8 cellular contexts compared by ENCODE assay signal in genomic region chr17:81871387-81872120, GRCh38. TPM values are rescaled to one million over a fixed set of nuclear protein-coding genes. Genes with fewer than 3 reads are reported as not detected.
DNase-seq lines count a peak whose midpoint lies in the region; ATAC-seq and TF ChIP-seq lines count a peak whose summit lies in the region.

No MANE protein-coding gene starts in this region.

- peak; percentile 81 to 92 (median 90) for TF ChIP-seq POLR2A in body of pancreas (IDR thresholded peaks at IDR 0.05)

- intact Hi-C loops in body of pancreas (cut with DNase I) = no loop called here

- peak overlapping the region; percentile 100 for H3K4me2 ChIP-seq in skeletal muscle satellite cell (ENCODE audit: low read length)

- H3K9me3 Mint-ChIP-seq in HFFc6 = no peaks in the 10 kb centered on the region

- peak; percentile 33 for ATAC-seq in body of pancreas
- ATAC-seq in HG02852 (IDR thresholded peaks at IDR 0.05; ENCODE audit: unreplicated experiment) = no peak

- H3K4me3 Mint-ChIP-seq in HFFc6 = peak overlapping the region; percentile 83

- H3K9me3 ChIP-seq in body of pancreas (no peaks in the 10 kb centered on the region), iPS-18a (ENCODE audit: control insufficient read depth, low read depth, low read length) (no peaks in the 10 kb centered on the region), skeletal muscle satellite cell (replicated peaks; ENCODE audit: low read length) (no peaks in the 10 kb centered on the region)

- H3K4me1 ChIP-seq in body of pancreas = peaks cover 49% of the 10 kb centered on the region
- peaks cover 3% of the 10 kb centered on the region for H3K4me1 ChIP-seq in iPS-18a (ENCODE audit: control insufficient read depth, low read depth, low read length)
- H3K4me1 ChIP-seq in skeletal muscle satellite cell (ENCODE audit: control insufficient read depth, insufficient read depth, low read length) = peaks cover 52% of the 10 kb centered on the region

- DNase-seq in GM06990 (ENCODE audit: extremely low read depth, insufficient read length) (peak; percentile 95), HFFc6 (peak; percentile 88), NCI-H146 (lab: John Stamatoyannopoulos, UW) (peak; percentile 90), UCSD-AML1 (lab: John Stamatoyannopoulos, UW; ENCODE audit: unreplicated experiment) (peak; percentile 93), body of pancreas (peak; percentile 60 to 95 (median 78))

- TF ChIP-seq CTCF in GM06990 (IDR thresholded peaks at IDR 0.05; ENCODE audit: insufficient read depth, low read length, poor library complexity, severe bottlenecking) (peak; percentile 12), HFFc6 (IDR thresholded peaks at IDR 0.05) (peak; percentile 65), body of pancreas (IDR thresholded peaks at IDR 0.05) (peak in 4 of 7 experiments; percentile 13 to 52 (median 28))

- H3K27me3 ChIP-seq in GM06990 (replicated peaks; ENCODE audit: control insufficient read depth, insufficient read depth, low read length) (no peaks in the 10 kb centered on the region), body of pancreas (no peaks in the 10 kb centered on the region), iPS-18a (ENCODE audit: control insufficient read depth, insufficient read depth, low read length) (no peaks in the 10 kb centered on the region), skeletal muscle satellite cell (ENCODE audit: control insufficient read depth, insufficient read depth, low read length) (no peaks in the 10 kb centered on the region)

- peak overlapping the region; percentile 90 for H3K4me3 ChIP-seq in GM06990 (replicated peaks; ENCODE audit: low read depth, low read length)
- peak overlapping the region; percentile 42 to 77 for H3K4me3 ChIP-seq in body of pancreas
- peak overlapping the region; percentile 93 for H3K4me3 ChIP-seq in iPS-18a (ENCODE audit: low read length)
- H3K4me3 ChIP-seq in skeletal muscle satellite cell (ENCODE audit: low read length) = peak overlapping the region; percentile 75

- peak overlapping the region; percentile 94 for H3K9ac ChIP-seq in iPS-18a (ENCODE audit: low read length)
- H3K9ac ChIP-seq in skeletal muscle satellite cell (ENCODE audit: low read depth, low read length) = peak overlapping the region; percentile 95

- H3K4me1 Mint-ChIP-seq in HFFc6 (ENCODE audit: low read depth) = peaks cover 31% of the 10 kb centered on the region

- peak overlapping the region; percentile 88 for H3K27ac Mint-ChIP-seq in HFFc6

- H3K36me3 ChIP-seq in GM06990 (ENCODE audit: control insufficient read depth, insufficient read depth, low read length) (peaks cover 19% of the 10 kb centered on the region), body of pancreas (replicated peaks in 1 of 2; ENCODE audit: insufficient read depth in 1 of 2, low read depth in 2 of 2) (no peaks in the 10 kb centered on the region), iPS-18a (ENCODE audit: control insufficient read depth, low read depth, low read length) (peaks cover 3% of the 10 kb centered on the region), skeletal muscle satellite cell (ENCODE audit: insufficient read depth, low read length) (peaks cover 29% of the 10 kb centered on the region)

- H3K27me3 Mint-ChIP-seq in HFFc6 (ENCODE audit: insufficient read depth) = peaks cover 37% of the 10 kb centered on the region

- peaks cover 14% of the 10 kb centered on the region for H3K36me3 Mint-ChIP-seq in HFFc6 (ENCODE audit: low read depth)

- WGBS in body of pancreas, 2 donors = 0% methylated on average over 1 to 72 of the region's 78 CpGs

- H3K27ac ChIP-seq in body of pancreas (peak overlapping the region; percentile 95 to 99 (median 98)), iPS-18a (ENCODE audit: low read length) (peak overlapping the region; percentile 64)

RNA-seq across cellular contexts. Expression of gene ARHGDIA, which starts 0.4 kb away (rescaled TPM):
- total RNA-seq in HFFc6 (2021; fragmentation: NEBNext Ultra II Directional; extraction: Animal tissue kit (Norgen Biotek cat#: 25700)) = 1,000 to 10,000 TPM in 1 of 6 experiments, 100 to 1,000 TPM in 5; 758 to 1,040 (median 908) TPM
- total RNA-seq in body of pancreas = 100 to 1,000 TPM; 109 to 141 TPM
- total RNA-seq in skeletal muscle satellite cell (2012; rRNA removed) = 197 and 245 TPM in 2 replicates

RNA-seq across cellular contexts. Expression of gene P4HB, which starts 11.2 kb away (rescaled TPM):
- total RNA-seq in HFFc6 (2021; fragmentation: NEBNext Ultra II Directional; extraction: Animal tissue kit (Norgen Biotek cat#: 25700)) = 100 to 1,000 TPM; 790 to 981 (median 910) TPM
- total RNA-seq in body of pancreas = 1,000 to 10,000 TPM; 1,462 to 4,394 TPM
- total RNA-seq in skeletal muscle satellite cell (2012; rRNA removed) = 1,387 and 1,428 TPM in 2 replicates

RNA-seq across cellular contexts. Expression of gene ALYREF, which starts 19.8 kb away (rescaled TPM):
- total RNA-seq in HFFc6 (2021; fragmentation: NEBNext Ultra II Directional; extraction: Animal tissue kit (Norgen Biotek cat#: 25700)) = 100 to 1,000 TPM; 101 to 151 (median 135) TPM
- total RNA-seq in body of pancreas = 10 to 100 TPM; 17.1 to 72.2 TPM
- total RNA-seq in skeletal muscle satellite cell (2012; rRNA removed) = 148 and 159 TPM in 2 replicates

RNA-seq across cellular contexts. Expression of gene ANAPC11, which starts 20.0 kb away (rescaled TPM):
- 100 to 1,000 TPM; 151 to 169 (median 156) TPM for total RNA-seq in HFFc6 (2021; fragmentation: NEBNext Ultra II Directional; extraction: Animal tissue kit (Norgen Biotek cat#: 25700))
- 100 to 1,000 TPM in 1 of 2 donors, 10 to 100 TPM in 1; 58.1 to 111 TPM for total RNA-seq in body of pancreas
- 159 and 181 TPM in 2 replicates for total RNA-seq in skeletal muscle satellite cell (2012; rRNA removed)

RNA-seq across cellular contexts. Expression of gene NPB, which starts 30.5 kb away (rescaled TPM):
- total RNA-seq in HFFc6 (2021; fragmentation: NEBNext Ultra II Directional; extraction: Animal tissue kit (Norgen Biotek cat#: 25700)) = 1 to 10 TPM in 1 of 6 experiments, under 1 TPM in 5; 0.53 to 1.5 (median 0.71) TPM
- total RNA-seq in body of pancreas = 1 to 10 TPM in 1 of 2 donors, under 1 TPM in 1; 0.66 to 1.8 TPM
- under 0.01 and 0.25 TPM in 2 replicates for total RNA-seq in skeletal muscle satellite cell (2012; rRNA removed)

Comparison
In these comparisons a context has a peak if more than half of its experiments do, and no peak if none do; other contexts are left out.
1. CTCF ChIP-seq: peak in every context shown above with its lines; median percentile 65 in HFFc6; 28 in body of pancreas; 12 in GM06990.
2. RNA of gene ARHGDIA, which starts 0.4 kb away (total RNA-seq): 758 to 1,040 TPM in HFFc6; 109 to 141 TPM in body of pancreas; every median in the first group is over 4 times any median in the second.
3. Peak in every context shown above with its lines, with median percentiles within 50 percentile points of each other: DNase-seq and H3K4me3 ChIP-seq.